In the genomic region with DNA sequence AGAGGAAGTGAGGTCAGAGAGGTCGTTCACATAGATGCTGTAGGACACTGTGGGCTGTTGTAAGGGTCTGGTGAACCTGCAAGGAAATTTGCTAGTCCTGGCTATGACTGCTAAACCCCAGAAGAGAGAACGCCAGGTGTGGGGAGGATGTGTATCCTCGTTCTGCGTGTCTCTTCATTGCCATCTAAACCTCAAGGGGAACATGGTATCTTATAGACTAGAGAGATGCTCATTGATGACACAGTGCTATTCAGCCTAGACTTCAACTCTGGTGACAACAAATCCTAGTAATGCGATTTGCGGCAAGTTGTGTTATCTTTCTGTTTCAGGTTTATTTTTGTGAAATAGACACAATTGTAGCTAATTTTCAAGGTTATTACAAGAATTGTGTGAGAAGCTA, we compare ENCODE assay signal across 36 cellular contexts.
"Had no signal": no experiment of that assay in that cellular context is flagged by ENCODE, and none has a peak within 500 bp of the region (broad histone marks: within the 10 kb centered on the region; RNA-seq: fewer than 3 reads in every experiment).

No MANE protein-coding gene starts in this region.

- H3K27ac Mint-ChIP-seq: activated B cell treated with CpG ODN at 0.5 μM for 24 hours; activated CD4-positive, alpha-beta memory T cell treated with anti-CD3 and anti-CD28 coated beads for 36 hours; activated CD4-positive, alpha-beta T cell treated with anti-CD3 and anti-CD28 coated beads, Interleukin-2, amount 10 ng/mL, durations not matched to agents 24 days and 14 days; activated CD8-positive, alpha-beta T cell treated with anti-CD3 and anti-CD28 coated beads for 36 hours; activated naive CD4-positive, alpha-beta T cell treated with anti-CD3 and anti-CD28 coated beads for 36 hours; activated naive CD4-positive, alpha-beta T cell treated with anti-CD3 and anti-CD28 coated beads, Interleukin-2, amount 50 U/mL, for 72 hours; activated naive CD8-positive, alpha-beta T cell treated with anti-CD3 and anti-CD28 coated beads for 36 hours; activated T-cell treated with anti-CD3 and anti-CD28 coated beads, Interleukin-2, amount 50 U/mL, for 24 hours; T-helper 1 cell treated with Interleukin-12 subunit alpha and Interleukin-12 subunit beta and Interleukin-4 antibody, amounts not matched to agents 30 μg/mL and 1 μg/mL, for 36 hours; T-helper 2 cell treated with Interferon-gamma antibody and Interleukin-4, amounts not matched to agents 5 μg/mL and 100 μg/mL, for 36 hours had no signal

- DNase-seq: activated B cell treated with CpG ODN at 0.5 μM for 24 hours; activated CD4-positive, alpha-beta memory T cell treated with anti-CD3 and anti-CD28 coated beads for 36 hours; activated CD4-positive, alpha-beta T cell treated with anti-CD3 and anti-CD28 coated beads for 4 hours; activated CD4-positive, alpha-beta T cell treated with anti-CD3 and anti-CD28 coated beads, Interleukin-2, amount 10 ng/mL, durations not matched to agents 24 days and 14 days; activated CD4-positive, alpha-beta T cell treated with anti-CD3 and anti-CD28 coated beads, Interleukin-2, amount 50 U/mL, for 1 hour; activated CD4-positive, alpha-beta T cell treated with anti-CD3 and anti-CD28 coated beads, Interleukin-2, amount 50 U/mL, for 4 hours; activated CD4-positive, CD25-positive, alpha-beta regulatory T cell treated with anti-CD3 and anti-CD28 coated beads, Interleukin-2, amount 50 U/mL, for 72 hours; activated CD8-positive, alpha-beta memory T cell treated with anti-CD3 and anti-CD28 coated beads, Interleukin-2, amount 50 U/mL, for 48 hours; activated CD8-positive, alpha-beta T cell treated with anti-CD3 and anti-CD28 coated beads for 36 hours; activated effector memory CD4-positive, alpha-beta T cell treated with anti-CD3 and anti-CD28 coated beads, Interleukin-2, amount 50 U/mL, for 16 hours; activated gamma-delta T cell treated with Interleukin-2 at 50 U/mL for 16 hours; activated naive CD4-positive, alpha-beta T cell; activated naive CD4-positive, alpha-beta T cell treated with anti-CD3 and anti-CD28 coated beads for 36 hours; activated naive CD4-positive, alpha-beta T cell treated with anti-CD3 and anti-CD28 coated beads, Interleukin-2, amount 50 U/mL, for 16 hours; activated naive CD8-positive, alpha-beta T cell treated with anti-CD3 and anti-CD28 coated beads for 36 hours; activated T-cell treated with anti-CD3 and anti-CD28 coated beads, Interleukin-2, amount 50 U/mL, for 24 hours; activated T-cell treated with anti-CD3 and anti-CD28 coated beads, Interleukin-2, amount 50 U/mL, for 48 hours; adrenal gland; amniotic stem cell; aorta; body of pancreas; brain microvascular endothelial cell; caudate nucleus; cerebellar nuclear complex; T-helper 1 cell; T-helper 2 cell; T-helper 9 cell had no signal

- FAIRE-seq: astrocyte, TTC549 had no signal

- H3K4me3 Mint-ChIP-seq: activated B cell treated with CpG ODN at 0.5 μM for 24 hours; activated CD4-positive, alpha-beta memory T cell treated with anti-CD3 and anti-CD28 coated beads for 36 hours; activated CD4-positive, alpha-beta T cell treated with anti-CD3 and anti-CD28 coated beads, Interleukin-2, amount 10 ng/mL, durations not matched to agents 24 days and 14 days; activated CD8-positive, alpha-beta T cell treated with anti-CD3 and anti-CD28 coated beads for 36 hours; activated naive CD4-positive, alpha-beta T cell treated with anti-CD3 and anti-CD28 coated beads for 36 hours; activated naive CD8-positive, alpha-beta T cell treated with anti-CD3 and anti-CD28 coated beads for 36 hours; activated T-cell treated with anti-CD3 and anti-CD28 coated beads, Interleukin-2, amount 50 U/mL, for 24 hours; central memory CD8-positive, alpha-beta T cell; T-helper 1 cell treated with Interleukin-12 subunit alpha and Interleukin-12 subunit beta and Interleukin-4 antibody, amounts not matched to agents 30 μg/mL and 1 μg/mL, for 36 hours; T-helper 2 cell treated with Interferon-gamma antibody and Interleukin-4, amounts not matched to agents 5 μg/mL and 100 μg/mL, for 36 hours had no signal

- H3K36me3 ChIP-seq: adrenal gland, brain microvascular endothelial cell, breast epithelium, cardiac muscle cell had no signal

- H3K36me3 Mint-ChIP-seq: activated CD4-positive, alpha-beta memory T cell treated with anti-CD3 and anti-CD28 coated beads for 36 hours; activated naive CD4-positive, alpha-beta T cell treated with anti-CD3 and anti-CD28 coated beads, Interleukin-2, amount 50 U/mL, for 72 hours; activated naive CD8-positive, alpha-beta T cell treated with anti-CD3 and anti-CD28 coated beads for 36 hours had no signal

- H3K27ac ChIP-seq: adrenal gland, body of pancreas, brain microvascular endothelial cell, cardiac muscle cell, VCaP had no signal

- H3K4me3 ChIP-seq: adrenal gland, body of pancreas, breast epithelium, cardiac muscle cell had no signal

- H3K4me1 Mint-ChIP-seq: activated B cell treated with CpG ODN at 0.5 μM for 24 hours; activated CD4-positive, alpha-beta T cell treated with anti-CD3 and anti-CD28 coated beads, Interleukin-2, amount 10 ng/mL, durations not matched to agents 24 days and 14 days; activated naive CD8-positive, alpha-beta T cell treated with anti-CD3 and anti-CD28 coated beads for 36 hours; central memory CD8-positive, alpha-beta T cell had no signal

- H3K27me3 ChIP-seq: adrenal gland, body of pancreas, brain microvascular endothelial cell, breast epithelium, cardiac muscle cell had no signal

- H3K4me1 ChIP-seq: adrenal gland, body of pancreas, breast epithelium had no signal

- H3K9me3 Mint-ChIP-seq: activated CD4-positive, alpha-beta T cell treated with anti-CD3 and anti-CD28 coated beads, Interleukin-2, amount 10 ng/mL, durations not matched to agents 24 days and 14 days; activated CD8-positive, alpha-beta T cell treated with anti-CD3 and anti-CD28 coated beads for 36 hours; activated naive CD4-positive, alpha-beta T cell treated with anti-CD3 and anti-CD28 coated beads, Interleukin-2, amount 50 U/mL, for 72 hours; activated naive CD8-positive, alpha-beta T cell treated with anti-CD3 and anti-CD28 coated beads for 36 hours; activated T-cell treated with anti-CD3 and anti-CD28 coated beads, Interleukin-2, amount 50 U/mL, for 24 hours; central memory CD8-positive, alpha-beta T cell; T-helper 1 cell treated with Interleukin-12 subunit alpha and Interleukin-12 subunit beta and Interleukin-4 antibody, amounts not matched to agents 30 μg/mL and 1 μg/mL, for 36 hours; T-helper 2 cell treated with Interferon-gamma antibody and Interleukin-4, amounts not matched to agents 5 μg/mL and 100 μg/mL, for 36 hours had no signal

- H3K9me3 ChIP-seq: adrenal gland, body of pancreas, breast epithelium had no signal

- ATAC-seq: activated CD8-positive, alpha-beta T cell treated with anti-CD3 and anti-CD28 coated beads for 36 hours; activated naive CD4-positive, alpha-beta T cell treated with anti-CD3 and anti-CD28 coated beads, Interleukin-2, amount 50 U/mL, for 72 hours; body of pancreas had no signal

- H3K27me3 Mint-ChIP-seq: activated B cell treated with CpG ODN at 0.5 μM for 24 hours; activated CD4-positive, alpha-beta memory T cell treated with anti-CD3 and anti-CD28 coated beads for 36 hours; activated CD4-positive, alpha-beta T cell treated with anti-CD3 and anti-CD28 coated beads, Interleukin-2, amount 10 ng/mL, durations not matched to agents 24 days and 14 days; activated CD8-positive, alpha-beta T cell treated with anti-CD3 and anti-CD28 coated beads for 36 hours; activated T-cell treated with anti-CD3 and anti-CD28 coated beads, Interleukin-2, amount 50 U/mL, for 24 hours; central memory CD8-positive, alpha-beta T cell had no signal
